ENCODE assay signal across 8 cellular contexts in genomic region chr9:126228779-126229444, GRCh38.
A peak's percentile ranks its signal among the peaks of the same experiment; 100 is the strongest.
DNase-seq lines count a peak whose midpoint lies in the region; ATAC-seq and TF ChIP-seq lines count a peak whose summit lies in the region.

No MANE protein-coding gene starts in this region.

- no peaks in the 10 kb centered on the region for H3K9me3 ChIP-seq in Panc1 (ENCODE audit: control insufficient read depth, insufficient read depth, low read depth, low read length)
- no peaks in the 10 kb centered on the region for H3K9me3 ChIP-seq in suprapubic skin

- CTCF ChIA-PET in Panc1 (lab: Charles Lee): no interaction called here

- H3K4me3 ChIP-seq in Panc1 (ENCODE audit: low read depth in 2 of 2, low read length in 2 of 2) (no peak overlapping the region), suprapubic skin (no peak overlapping the region)

- intact Hi-C loops in Panc1 (cut with micrococcal nuclease; ENCODE audit: unreplicated experiment): no loop called here

- H3K36me3 ChIP-seq in Panc1 (ENCODE audit: control insufficient read depth, insufficient read depth, low read length) (no peaks in the 10 kb centered on the region), suprapubic skin (no peaks in the 10 kb centered on the region)

- no TSS peak for BruUV-seq in Panc1 (replicated peaks; lab: Mats Ljungman, UMichigan)

- TF ChIP-seq CTCF in Panc1 (IDR thresholded peaks at IDR 0.05) (peak; percentile 88), foreskin keratinocyte (conservative IDR thresholded peaks at IDR 0.05) (peak; percentile 88), suprapubic skin (IDR thresholded peaks at IDR 0.05) (peak; percentile 72 to 95)

- no peak for TF ChIP-seq EP300 in suprapubic skin (IDR thresholded peaks at IDR 0.05)

- H3K27ac ChIP-seq in Panc1 (ENCODE audit: low read length): no peak overlapping the region
- H3K27ac ChIP-seq in foreskin keratinocyte: no peak overlapping the region
- no peak overlapping the region for H3K27ac ChIP-seq in suprapubic skin

- WGBS in suprapubic skin: 45% methylated on average over 12 of the region's 19 CpGs

- H3K27me3 ChIP-seq in Panc1 (ENCODE audit: control insufficient read depth, insufficient read depth, low read length) (no peaks in the 10 kb centered on the region), foreskin keratinocyte (peaks cover 39% of the 10 kb centered on the region), suprapubic skin (peaks cover 44% of the 10 kb centered on the region)

- DNase-seq in activated gamma-delta T cell treated with Interleukin-2 at 50 U/mL for 16 hours (peak; percentile 55), activated gamma-delta T cell (lab: John Stamatoyannopoulos, UW) (no peak), HuH-7.5 (ENCODE audit: low spot score) (peak; percentile 85), Panc1 (ENCODE audit: low read depth, low spot score) (peak; percentile 36), foreskin keratinocyte (peak in 1 of 2 donors; percentile 42), occipital lobe (lab: John Stamatoyannopoulos, UW) (peak; percentile 52), suprapubic skin (ENCODE audit: low spot score in 2 of 2) (peak in 1 of 2 donors; percentile 85)
- DNase-seq in activated T-helper 1 cell treated with anti-CD3 and anti-CD28 coated beads, Interleukin-2, amount 50 U/mL, for 16 hours (ENCODE audit: low read depth in 1 of 2, low spot score in 1 of 2): peak; percentile 29 to 35

- H3K4me1 ChIP-seq in Panc1 (ENCODE audit: control insufficient read depth, insufficient read depth, low read length) (no peaks in the 10 kb centered on the region), foreskin keratinocyte (no peaks in the 10 kb centered on the region), suprapubic skin (peaks cover 3% of the 10 kb centered on the region)

- in situ Hi-C loops in Panc1 (cut with HindIII; ENCODE audit: low pct_unique_long_range_greater_than_20kb, low sequenced_read_pairs): no loop called here

- TF ChIP-seq POLR2A in suprapubic skin (IDR thresholded peaks at IDR 0.05): no peak

- POLR2A ChIA-PET in Panc1 (lab: Charles Lee): no interaction called here

- ATAC-seq in Panc1 (peak; percentile 95), foreskin keratinocyte (peak; percentile 84)
